ENCODE assay signal across 1 cellular context in genomic region chr10:50421026-50421719, GRCh38.
TF ChIP-seq lines count a peak whose summit lies in the region.

No MANE protein-coding gene starts in this region.

TF ChIP-seq in HepG2, 621 proteins besides CTCF, POLR2A, EP300 and RAD21 (continued from another document):
- 0 out of 4 replicates have a peak, but pooled peaks of 1 of the 2 experiments have one; percentile 20 for TF ChIP-seq HMGXB4 (CRISPR knock-in tag; IDR thresholded peaks at IDR 0.05; ENCODE audit: borderline replicate concordance in 1 of 2, low read depth in 1 of 2)
- peak; percentile 87 for TF ChIP-seq SMC3 (IDR thresholded peaks at IDR 0.05; ENCODE audit: low read length)
- peak; percentile 41 for TF ChIP-seq TEAD3 (CRISPR knock-in tag; optimal IDR thresholded peaks at IDR 0.05; ENCODE audit: borderline replicate concordance)
- TF ChIP-seq NFKBIZ (CRISPR knock-in tag; IDR thresholded peaks at IDR 0.05) = 0 out of 2 replicates have a peak, but pooled peaks have one; percentile 22
- peak; percentile 81 for TF ChIP-seq STAG1 (CRISPR knock-in tag; IDR thresholded peaks at IDR 0.05)
- TF ChIP-seq, protein P1, sequence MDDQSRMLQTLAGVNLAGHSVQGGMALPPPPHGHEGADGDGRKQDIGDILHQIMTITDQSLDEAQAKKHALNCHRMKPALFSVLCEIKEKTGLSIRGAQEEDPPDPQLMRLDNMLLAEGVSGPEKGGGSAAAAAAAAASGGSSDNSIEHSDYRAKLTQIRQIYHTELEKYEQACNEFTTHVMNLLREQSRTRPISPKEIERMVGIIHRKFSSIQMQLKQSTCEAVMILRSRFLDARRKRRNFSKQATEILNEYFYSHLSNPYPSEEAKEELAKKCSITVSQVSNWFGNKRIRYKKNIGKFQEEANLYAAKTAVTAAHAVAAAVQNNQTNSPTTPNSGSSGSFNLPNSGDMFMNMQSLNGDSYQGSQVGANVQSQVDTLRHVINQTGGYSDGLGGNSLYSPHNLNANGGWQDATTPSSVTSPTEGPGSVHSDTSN (CRISPR knock-in tag; IDR thresholded peaks at IDR 0.05; ENCODE audit: borderline replicate concordance) = no peak
TF ChIP-seq in HepG2: peak in this region for 8.
